ENCODE assay signal across 8 cellular contexts in the genomic region with DNA sequence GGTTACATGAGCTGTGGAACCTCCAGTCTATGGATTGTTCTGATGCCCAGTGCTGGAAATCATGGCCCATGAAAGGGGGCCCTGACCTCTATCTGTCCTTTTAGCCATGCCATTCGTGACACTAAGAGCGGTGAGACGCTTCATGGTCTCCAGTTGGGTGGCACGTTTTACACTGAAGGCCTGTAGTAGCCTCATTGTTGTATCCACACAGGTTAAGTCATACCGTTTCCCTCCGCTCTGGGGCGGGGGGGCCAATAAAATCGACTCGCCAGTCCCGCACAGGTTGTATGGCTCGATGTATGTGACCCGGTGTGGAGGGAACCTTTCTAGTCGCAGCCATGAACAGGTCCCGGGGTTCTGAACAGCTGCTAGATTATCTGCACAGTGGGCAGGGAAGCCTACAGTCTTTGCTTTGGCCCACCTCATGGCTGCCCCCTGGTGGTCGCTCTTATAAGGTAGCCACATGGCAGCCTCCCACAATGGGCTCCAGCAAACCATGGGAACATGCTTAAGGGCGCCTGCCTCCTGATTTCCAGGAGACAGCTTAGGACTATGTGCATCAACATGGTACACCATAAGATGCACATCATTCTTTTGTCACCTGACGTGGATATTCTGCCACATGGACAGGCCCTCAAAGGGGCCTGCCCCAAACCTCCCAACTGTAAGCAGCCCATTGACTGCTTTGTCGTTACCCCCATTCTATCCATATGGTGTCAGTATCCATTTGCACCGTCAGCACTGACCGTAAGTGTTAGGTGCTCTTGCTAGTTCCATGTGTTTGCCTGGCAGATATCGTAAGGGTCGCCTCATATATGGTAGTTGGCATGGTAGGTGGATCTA. TPM values are rescaled to one million over a fixed set of nuclear protein-coding genes. Genes with fewer than 3 reads are reported as not detected.
DNase-seq lines count a peak whose midpoint lies in the region; ATAC-seq and TF ChIP-seq lines count a peak whose summit lies in the region.

No MANE protein-coding gene starts in this region.

- 70% methylated on average over 22 of the region's 22 CpGs for WGBS in prostate gland

- H3K9me2 ChIP-seq in SU-DHL-6 (replicated peaks; ENCODE audit: insufficient read depth, low read length): no peaks in the 10 kb centered on the region

- H3K9ac ChIP-seq in SU-DHL-6 (ENCODE audit: low read length): no peak overlapping the region

- ATAC-seq in activated naive CD8-positive, alpha-beta T cell treated with anti-CD3 and anti-CD28 coated beads, Interleukin-2, amount 10 ng/mL, durations not matched to agents 7 days and 5 days (ENCODE audit: low read depth): peak; percentile 97
- no peak for ATAC-seq in GM18505 (IDR thresholded peaks at IDR 0.05; ENCODE audit: unreplicated experiment)

- DNase-seq in COLO829 (ENCODE audit: low spot score) (peak; percentile 89), HT1080 (ENCODE audit: low read depth) (peak; percentile 57), cardiac septum (ENCODE audit: low spot score) (peak; percentile 90), prostate gland (ENCODE audit: low spot score) (peak; percentile 78), uterus (peak; percentile 85 to 89)
- DNase-seq in activated naive CD8-positive, alpha-beta T cell treated with anti-CD3 and anti-CD28 coated beads, Interleukin-2, amount 10 ng/mL, durations not matched to agents 7 days and 5 days: peak; percentile 87

- H3K27me3 Mint-ChIP-seq in activated naive CD8-positive, alpha-beta T cell treated with anti-CD3 and anti-CD28 coated beads, Interleukin-2, amount 10 ng/mL, durations not matched to agents 7 days and 5 days: peaks cover 5% of the 10 kb centered on the region

- intact Hi-C loops in cardiac septum (cut with DNase I): loop anchor here (2.0 kb wide), 1 partner anchor 31 kb away; no protein-coding TSS in a partner anchor
- intact Hi-C loops in prostate gland (cut with DNase I): loop anchor here (2.0 kb wide), 1 partner anchor 35 kb away; no protein-coding TSS in a partner anchor
- intact Hi-C loops in uterus (cut with DNase I; ENCODE audit: low total_unique reads): loop anchor here (2.0 kb wide), 1 partner anchor 35 kb away; no protein-coding TSS in a partner anchor

- no peak overlapping the region for H3K4me3 Mint-ChIP-seq in activated naive CD8-positive, alpha-beta T cell treated with anti-CD3 and anti-CD28 coated beads, Interleukin-2, amount 10 ng/mL, durations not matched to agents 7 days and 5 days

- H3K27me3 ChIP-seq in SU-DHL-6 (ENCODE audit: low read length) (no peaks in the 10 kb centered on the region), prostate gland (replicated peaks; ENCODE audit: insufficient read depth) (no peaks in the 10 kb centered on the region), uterus (no peaks in the 10 kb centered on the region)

- peaks cover 5% of the 10 kb centered on the region for H3K9me3 Mint-ChIP-seq in activated naive CD8-positive, alpha-beta T cell treated with anti-CD3 and anti-CD28 coated beads, Interleukin-2, amount 10 ng/mL, durations not matched to agents 7 days and 5 days

- no peaks in the 10 kb centered on the region for H4K20me1 ChIP-seq in SU-DHL-6 (ENCODE audit: low read depth, low read length)

- POLR2A ChIA-PET in activated naive CD8-positive, alpha-beta T cell treated with anti-CD3 and anti-CD28 coated beads, Interleukin-2, amount 10 ng/mL, durations not matched to agents 7 days and 5 days (lab: Charles Lee): interaction anchor here (0.9 to 1.0 kb wide), 2 partner anchors 20 to 24 kb away, joined by 3 to 4 read pairs; partner anchors contain the start of gene APOL3

- H3K36me3 ChIP-seq in SU-DHL-6 (ENCODE audit: low read length) (no peaks in the 10 kb centered on the region), prostate gland (no peaks in the 10 kb centered on the region), uterus (no peaks in the 10 kb centered on the region)

- H3K27ac ChIP-seq in SU-DHL-6 (ENCODE audit: low read depth, low read length) (no peak overlapping the region), prostate gland (no peak overlapping the region), uterus (no peak overlapping the region)

- H3K27ac Mint-ChIP-seq in activated naive CD8-positive, alpha-beta T cell treated with anti-CD3 and anti-CD28 coated beads, Interleukin-2, amount 10 ng/mL, durations not matched to agents 7 days and 5 days: no peak overlapping the region

- H3K9me3 ChIP-seq in SU-DHL-6 (ENCODE audit: insufficient read depth, low read length) (no peaks in the 10 kb centered on the region), prostate gland (no peaks in the 10 kb centered on the region), uterus (no peaks in the 10 kb centered on the region)

- H3K4me1 Mint-ChIP-seq in activated naive CD8-positive, alpha-beta T cell treated with anti-CD3 and anti-CD28 coated beads, Interleukin-2, amount 10 ng/mL, durations not matched to agents 7 days and 5 days: peaks cover 4% of the 10 kb centered on the region

- H3F3A ChIP-seq in SU-DHL-6 (ENCODE audit: insufficient read depth): no peaks in the 10 kb centered on the region

- TF ChIP-seq POLR2A in prostate gland (IDR thresholded peaks at IDR 0.05): no peak
- TF ChIP-seq POLR2A in uterus (IDR thresholded peaks at IDR 0.05): peak in 1 of 2 donors; percentile 21
- TF ChIP-seq POLR2A in GM18505 (IDR thresholded peaks at IDR 0.05; ENCODE audit: borderline replicate concordance, extremely low read depth, insufficient read depth, insufficient read length): no peak

- peak; percentile 62 for TF ChIP-seq CTCF in SU-DHL-6 (IDR thresholded peaks at IDR 0.05; ENCODE audit: insufficient read depth, low read length, poor library complexity, severe bottlenecking)
- peak; percentile 78 to 87 (median 84) for TF ChIP-seq CTCF in prostate gland (IDR thresholded peaks at IDR 0.05)
- TF ChIP-seq CTCF in uterus (IDR thresholded peaks at IDR 0.05): peak; percentile 79 to 92 (median 90)

- H3K4me3 ChIP-seq in SU-DHL-6 (ENCODE audit: insufficient read depth, low read length, poor library complexity, severe bottlenecking) (no peak overlapping the region), prostate gland (no peak overlapping the region), uterus (no peak overlapping the region)

- no peak overlapping the region for H3K4me2 ChIP-seq in SU-DHL-6 (ENCODE audit: low read depth, low read length, poor library complexity, severe bottlenecking)

- H3K4me1 ChIP-seq in prostate gland (replicated peaks) (no peaks in the 10 kb centered on the region), uterus (peaks cover 0 to 3% of the 10 kb centered on the region in 2 donors)

- H3K79me2 ChIP-seq in SU-DHL-6 (ENCODE audit: insufficient read depth, low read length): no peaks in the 10 kb centered on the region

- peaks cover 4% of the 10 kb centered on the region for H3K36me3 Mint-ChIP-seq in activated naive CD8-positive, alpha-beta T cell treated with anti-CD3 and anti-CD28 coated beads, Interleukin-2, amount 10 ng/mL, durations not matched to agents 7 days and 5 days

- H2AFZ ChIP-seq in SU-DHL-6 (ENCODE audit: low read depth, low read length, severe bottlenecking): no peak overlapping the region

RNA-seq across cellular contexts. Expression of gene APOL3, which starts 19.7 kb away (rescaled TPM):
- total RNA-seq in HT1080 (2014; rRNA removed; shearing (Covaris generic)): 2.0 and 3.0 TPM in 2 replicates
- polyA plus RNA-seq in HT1080 (2015; cell fraction: cytosol; rRNA removed): 1.7 and 1.9 TPM in 2 replicates
- 2.4 and 3.4 TPM in 2 replicates for polyA plus RNA-seq in HT1080 (2015; cell fraction: nucleus; rRNA removed)
- total RNA-seq in activated naive CD8-positive, alpha-beta T cell treated with anti-CD3 and anti-CD28 coated beads, Interleukin-2, amount 10 ng/mL, durations not matched to agents 7 days and 5 days: 100 to 1,000 TPM; 146 to 159 TPM
- total RNA-seq in cardiac septum (22.5 TPM), prostate gland (10 to 100 TPM; 18.8 to 32.2 TPM), uterus (100 to 1,000 TPM in 2 of 4 donors, 10 to 100 TPM in 2; 22.1 to 108 (median 76.7) TPM)

RNA-seq across cellular contexts. Expression of gene APOL4, which starts 21.4 kb away (rescaled TPM):
- total RNA-seq in HT1080 (2014; rRNA removed; shearing (Covaris generic)): not detected in 2 replicates
- 0.02 TPM in 1 of 2 replicates, not detected in the other for polyA plus RNA-seq in HT1080 (2015; cell fraction: cytosol; rRNA removed)
- polyA plus RNA-seq in HT1080 (2015; cell fraction: nucleus; rRNA removed): not detected in 2 replicates
- total RNA-seq in activated naive CD8-positive, alpha-beta T cell treated with anti-CD3 and anti-CD28 coated beads, Interleukin-2, amount 10 ng/mL, durations not matched to agents 7 days and 5 days: 1 to 10 TPM; 5.7 to 6.5 TPM
- total RNA-seq in cardiac septum (6.1 TPM), prostate gland (10 to 100 TPM; 13.6 to 25.5 TPM), uterus (10 to 100 TPM in 2 of 4 donors, 1 to 10 TPM in 1, not detected in 1; 1.0 to 35.2 (median 16.9) TPM)

RNA-seq across cellular contexts. Expression of gene APOL2, which starts 59.1 kb away (rescaled TPM):
- 20.6 and 21.9 TPM in 2 replicates for total RNA-seq in HT1080 (2014; rRNA removed; shearing (Covaris generic))
- polyA plus RNA-seq in HT1080 (2015; cell fraction: cytosol; rRNA removed): 13.2 and 13.3 TPM in 2 replicates
- 24.3 and 27.3 TPM in 2 replicates for polyA plus RNA-seq in HT1080 (2015; cell fraction: nucleus; rRNA removed)
- total RNA-seq in activated naive CD8-positive, alpha-beta T cell treated with anti-CD3 and anti-CD28 coated beads, Interleukin-2, amount 10 ng/mL, durations not matched to agents 7 days and 5 days: 10 to 100 TPM; 77.8 to 85.0 TPM
- 47.9 TPM for total RNA-seq in cardiac septum
- 10 to 100 TPM; 35.2 to 64.1 TPM for total RNA-seq in prostate gland
- total RNA-seq in uterus: 10 to 100 TPM; 15.6 to 96.2 (median 60.3) TPM
